In the genomic region with DNA sequence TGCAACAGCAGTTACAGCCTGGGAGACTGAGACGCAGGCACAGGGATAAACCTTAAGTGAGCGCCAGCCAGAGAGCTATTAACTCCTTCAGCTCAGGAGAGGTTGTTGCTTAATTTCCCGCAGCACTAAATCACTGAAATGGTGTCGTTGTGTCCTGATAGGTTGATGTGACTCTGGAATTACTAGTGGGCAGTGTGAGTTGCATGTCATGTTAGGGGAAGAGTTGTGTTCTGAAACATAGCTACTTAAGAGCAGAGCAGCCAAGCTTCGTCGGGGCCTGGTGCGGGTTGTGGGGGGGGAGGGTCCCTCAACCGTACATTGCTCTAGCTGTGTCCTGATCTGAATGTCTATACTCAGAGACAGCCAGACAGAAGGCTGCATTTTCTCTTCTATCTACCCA, we compare ENCODE assay signal across 15 cellular contexts.
DNase-seq lines count a peak whose midpoint lies in the region; ATAC-seq and TF ChIP-seq lines count a peak whose summit lies in the region.
"Had no signal": no experiment of that assay in that cellular context is flagged by ENCODE, and none has a peak within 500 bp of the region (broad histone marks: within the 10 kb centered on the region; RNA-seq: fewer than 3 reads in every experiment).

No MANE protein-coding gene starts in this region.

- no peaks in the 10 kb centered on the region for H3K79me2 ChIP-seq in MM.1S (ENCODE audit: low read length)

- no peaks in the 10 kb centered on the region for H3K9me2 ChIP-seq in MM.1S (replicated peaks; ENCODE audit: insufficient read depth, low read length)

- no peak overlapping the region for H3K23ac ChIP-seq in mesenchymal stem cell (ENCODE audit: low read length in 2 of 2)

- intact Hi-C loops in Right ventricle myocardium superior (cut with DNase I) = no loop called here

- WGBS in mesenchymal stem cell = 32% methylated on average over 8 of the region's 8 CpGs

- no peak overlapping the region for H3K4ac ChIP-seq in mesenchymal stem cell (ENCODE audit: low read depth in 1 of 2, low read length in 2 of 2)

- H3K9me3 ChIP-seq in cardiac muscle cell (ENCODE audit: low read depth) = no peaks in the 10 kb centered on the region
- no peaks in the 10 kb centered on the region for H3K9me3 ChIP-seq in mesenchymal stem cell (ENCODE audit: control insufficient read depth, low read length)
- H3K9me3 ChIP-seq in MM.1S (replicated peaks; ENCODE audit: insufficient read depth, low read length) = no peaks in the 10 kb centered on the region
- H3K9me3 ChIP-seq: BLaER1 treated with 17β-estradiol and CSF1 and Interleukin-3, amounts not matched to agents 10 nM and 100 nM had no signal

- no peak for ATAC-seq in Right ventricle myocardium superior (ENCODE audit: poor library complexity)
- no peak for ATAC-seq in GM21367 (IDR thresholded peaks at IDR 0.05; ENCODE audit: unreplicated experiment)
- ATAC-seq: GM12878, HCT116 had no signal

- H3K79me1 ChIP-seq in mesenchymal stem cell (replicated peaks; ENCODE audit: low read length, poor library complexity, severe bottlenecking) = no peaks in the 10 kb centered on the region

- H3K27ac ChIP-seq in cardiac muscle cell (no peak overlapping the region), mesenchymal stem cell (ENCODE audit: low read length, poor library complexity, severe bottlenecking) (no peak overlapping the region), MM.1S (ENCODE audit: low read length) (no peak overlapping the region)
- H3K27ac ChIP-seq: BLaER1 treated with 17β-estradiol and CSF1 and Interleukin-3, amounts not matched to agents 10 nM and 100 nM had no signal

- H4K8ac ChIP-seq in mesenchymal stem cell (ENCODE audit: low read length) = no peak overlapping the region

- no peak overlapping the region for H3K18ac ChIP-seq in mesenchymal stem cell (ENCODE audit: low read depth in 1 of 2, low read length in 2 of 2)

- no peak for TF ChIP-seq CTCF in cardiac muscle cell (IDR thresholded peaks at IDR 0.05; ENCODE audit: low read depth, low read length)
- TF ChIP-seq CTCF in MM.1S (IDR thresholded peaks at IDR 0.05; ENCODE audit: low read length) = no peak

- no peak overlapping the region for H3K4me2 ChIP-seq in mesenchymal stem cell (ENCODE audit: low read length, poor library complexity, severe bottlenecking)
- no peak overlapping the region for H3K4me2 ChIP-seq in MM.1S (ENCODE audit: low read depth, low read length)
- H3K4me2 ChIP-seq: BLaER1 treated with 17β-estradiol and CSF1 and Interleukin-3, amounts not matched to agents 10 nM and 100 nM had no signal

- H3K27me3 ChIP-seq in cardiac muscle cell = peaks cover 2% of the 10 kb centered on the region
- peaks cover 0 to 65% of the 10 kb centered on the region in 2 experiments for H3K27me3 ChIP-seq in mesenchymal stem cell (ENCODE audit: control insufficient read depth in 1 of 2, insufficient read depth in 1 of 2, low read length in 2 of 2)
- no peaks in the 10 kb centered on the region for H3K27me3 ChIP-seq in MM.1S (replicated peaks; ENCODE audit: insufficient read depth, low read length)
- H3K27me3 ChIP-seq: BLaER1 treated with 17β-estradiol and CSF1 and Interleukin-3, amounts not matched to agents 10 nM and 100 nM had no signal

- H3K4me1 ChIP-seq in cardiac muscle cell (ENCODE audit: low read depth) (peaks cover 14% of the 10 kb centered on the region), mesenchymal stem cell (ENCODE audit: control insufficient read depth, insufficient read depth, low read depth, low read length) (no peaks in the 10 kb centered on the region), MM.1S (ENCODE audit: low read length) (no peaks in the 10 kb centered on the region)
- H3K4me1 ChIP-seq: BLaER1 treated with 17β-estradiol and CSF1 and Interleukin-3, amounts not matched to agents 10 nM and 100 nM had no signal

- H4K91ac ChIP-seq in mesenchymal stem cell (ENCODE audit: low read length) = no peak overlapping the region

- H2AK5ac ChIP-seq in mesenchymal stem cell (ENCODE audit: low read length, severe bottlenecking) = no peak overlapping the region

- no peak overlapping the region for H2BK5ac ChIP-seq in mesenchymal stem cell (ENCODE audit: low read depth, low read length, poor library complexity, severe bottlenecking)

- H3F3A ChIP-seq in MM.1S (ENCODE audit: insufficient read depth, low read length) = no peaks in the 10 kb centered on the region

- DNase-seq in cardiac muscle cell (ENCODE audit: low read depth in 1 of 2, low spot score in 1 of 2) (peak; percentile 36 to 47), Right ventricle myocardium superior (no peak), mesenchymal stem cell (peak; percentile 63), retina (peak; percentile 10), MM.1S (no peak), kidney tubule cell (ENCODE audit: low spot score) (no peak)
- no peak for DNase-seq in activated CD8-positive, alpha-beta memory T cell treated with anti-CD3 and anti-CD28 coated beads, Interleukin-2, amount 50 U/mL, for 48 hours
- DNase-seq: 8988T; AML-193; CD4-positive, CD25-positive, alpha-beta regulatory T cell; DMS53 had no signal

- no peak overlapping the region for H3K9ac ChIP-seq in mesenchymal stem cell (ENCODE audit: low read length)
- H3K9ac ChIP-seq in MM.1S (ENCODE audit: low read length) = no peak overlapping the region
- H3K9ac ChIP-seq: BLaER1 treated with 17β-estradiol and CSF1 and Interleukin-3, amounts not matched to agents 10 nM and 100 nM had no signal

- H3K4me3 ChIP-seq in cardiac muscle cell (no peak overlapping the region), mesenchymal stem cell (ENCODE audit: insufficient read depth in 1 of 2, low read depth in 1 of 2, low read length in 2 of 2) (no peak overlapping the region), MM.1S (ENCODE audit: low read length) (no peak overlapping the region)
- H3K4me3 ChIP-seq: BLaER1 treated with 17β-estradiol and CSF1 and Interleukin-3, amounts not matched to agents 10 nM and 100 nM; GM12878 had no signal

- H2BK12ac ChIP-seq in mesenchymal stem cell (ENCODE audit: low read length in 2 of 2) = no peak overlapping the region

- H2BK120ac ChIP-seq in mesenchymal stem cell (ENCODE audit: low read depth, low read length) = no peak overlapping the region

- H3K36me3 ChIP-seq in cardiac muscle cell = no peaks in the 10 kb centered on the region
- peaks cover 0 to 5% of the 10 kb centered on the region in 2 experiments for H3K36me3 ChIP-seq in mesenchymal stem cell (ENCODE audit: control insufficient read depth in 1 of 2, insufficient read depth in 2 of 2, low read depth in 1 of 2, low read length in 2 of 2)
- H3K36me3 ChIP-seq in MM.1S (replicated peaks; ENCODE audit: insufficient read depth, low read length) = no peaks in the 10 kb centered on the region
- H3K36me3 ChIP-seq: BLaER1 treated with 17β-estradiol and CSF1 and Interleukin-3, amounts not matched to agents 10 nM and 100 nM had no signal

- H2AFZ ChIP-seq in mesenchymal stem cell (ENCODE audit: low read depth, low read length) (no peak overlapping the region), MM.1S (ENCODE audit: low read length) (no peak overlapping the region)

- H3K14ac ChIP-seq in mesenchymal stem cell (ENCODE audit: low read length in 2 of 2) = no peak overlapping the region

- H4K20me1 ChIP-seq in MM.1S (ENCODE audit: insufficient read depth, low read length) = no peaks in the 10 kb centered on the region
- H4K20me1 ChIP-seq: BLaER1 treated with 17β-estradiol and CSF1 and Interleukin-3, amounts not matched to agents 10 nM and 100 nM had no signal

- no peak overlapping the region for H2BK15ac ChIP-seq in mesenchymal stem cell (ENCODE audit: low read depth, poor library complexity, severe bottlenecking)

Comparison
In these comparisons a context has a peak if more than half of its experiments do, and no peak if none do; other contexts are left out.
1. DNase-seq: peak in cardiac muscle cell (2 of 2), mesenchymal stem cell (single experiment) and retina (single experiment); none in Right ventricle myocardium superior (single experiment), MM.1S (single experiment), activated CD8-positive, alpha-beta memory T cell treated with anti-CD3 and anti-CD28 coated beads, Interleukin-2, amount 50 U/mL, for 48 hours (single experiment) and kidney tubule cell (single experiment).